In the genomic region with DNA sequence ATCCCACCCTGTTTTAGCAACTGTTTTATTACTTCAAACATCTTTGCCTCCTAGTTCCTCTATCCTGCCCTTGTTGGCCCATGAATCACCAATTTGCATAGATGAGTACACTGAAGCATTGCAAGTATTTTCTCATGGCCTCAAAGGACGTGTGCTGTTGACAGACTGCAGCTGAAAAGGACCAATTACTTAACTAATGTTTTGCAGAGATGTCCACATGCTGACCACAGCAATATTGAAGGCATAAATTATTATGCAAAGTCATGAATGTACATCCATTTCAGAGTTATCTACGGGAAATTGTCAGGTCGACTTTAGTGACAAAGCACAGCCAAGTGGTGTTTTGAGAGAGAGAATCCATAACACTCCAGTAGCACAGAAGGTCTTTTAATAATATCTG, we compare ENCODE assay signal across 16 cellular contexts.
DNase-seq lines count a peak whose midpoint lies in the region; TF ChIP-seq lines count a peak whose summit lies in the region.
"Had no signal": no experiment of that assay in that cellular context is flagged by ENCODE, and none has a peak within 500 bp of the region (broad histone marks: within the 10 kb centered on the region; RNA-seq: fewer than 3 reads in every experiment).

No MANE protein-coding gene starts in this region.

- H4K20me1 ChIP-seq in OCI-LY3 (ENCODE audit: insufficient read depth, low read length) (no peaks in the 10 kb centered on the region), fibroblast of lung (ENCODE audit: control insufficient read depth, extremely low read depth, insufficient read depth, low read length) (no peaks in the 10 kb centered on the region), smooth muscle cell (ENCODE audit: low read depth) (peaks cover 92% of the 10 kb centered on the region)

- H3K79me2 ChIP-seq in OCI-LY3 (ENCODE audit: low read length) = no peaks in the 10 kb centered on the region
- H3K79me2 ChIP-seq in fibroblast of lung (ENCODE audit: control insufficient read depth, insufficient read depth, low read length) = no peaks in the 10 kb centered on the region
- H3K79me2 ChIP-seq in smooth muscle cell (ENCODE audit: low read depth) = peaks cover 11% of the 10 kb centered on the region

- H3K4me2 ChIP-seq in OCI-LY3 (ENCODE audit: low read length) (peak overlapping the region; percentile 20; the same call in 1 of the 2 replicates), fibroblast of lung (ENCODE audit: extremely low read depth, insufficient read depth, low read length) (no peak overlapping the region), smooth muscle cell (peak overlapping the region; percentile 2)

- H3K9me3 ChIP-seq in OCI-LY3 (ENCODE audit: insufficient read depth, low read length) = no peaks in the 10 kb centered on the region
- no peaks in the 10 kb centered on the region for H3K9me3 ChIP-seq in fibroblast of lung (ENCODE audit: control insufficient read depth, insufficient read depth, low read depth, low read length)
- no peaks in the 10 kb centered on the region for H3K9me3 ChIP-seq in smooth muscle cell (replicated peaks; ENCODE audit: low read depth)
- no peaks in the 10 kb centered on the region for H3K9me3 ChIP-seq in BE2C
- H3K9me3 ChIP-seq: neutrophil had no signal

- no peaks in the 10 kb centered on the region for H3F3A ChIP-seq in smooth muscle cell (ENCODE audit: low read depth)

- H3K27ac ChIP-seq in OCI-LY3 (ENCODE audit: low read length) = no peak overlapping the region
- H3K27ac ChIP-seq in fibroblast of lung (ENCODE audit: insufficient read depth, low read length) = no peak overlapping the region
- H3K27ac ChIP-seq in smooth muscle cell (ENCODE audit: low read depth) = no peak overlapping the region
- H3K27ac ChIP-seq: 22Rv1, neutrophil had no signal

- H3K27me3 ChIP-seq in OCI-LY3 (ENCODE audit: low read depth, low read length) (peaks cover 4% of the 10 kb centered on the region; the same call in 1 of the 2 replicates), fibroblast of lung (ENCODE audit: control insufficient read depth, insufficient read depth, low read length) (no peaks in the 10 kb centered on the region), smooth muscle cell (ENCODE audit: low read depth) (no peaks in the 10 kb centered on the region), BE2C (no peaks in the 10 kb centered on the region)
- H3K27me3 ChIP-seq: dorsolateral prefrontal cortex, neutrophil had no signal

- H3K36me3 ChIP-seq in OCI-LY3 (replicated peaks; ENCODE audit: low read depth, low read length) = no peaks in the 10 kb centered on the region
- H3K36me3 ChIP-seq in fibroblast of lung (ENCODE audit: control insufficient read depth, insufficient read depth, low read length) = no peaks in the 10 kb centered on the region
- H3K36me3 ChIP-seq in smooth muscle cell (ENCODE audit: low read depth) = peaks cover 4% of the 10 kb centered on the region
- no peaks in the 10 kb centered on the region for H3K36me3 ChIP-seq in BE2C
- H3K36me3 ChIP-seq: neutrophil had no signal

- H3K9ac ChIP-seq in OCI-LY3 (ENCODE audit: low read length) (no peak overlapping the region), fibroblast of lung (ENCODE audit: insufficient read depth, low read length) (no peak overlapping the region), smooth muscle cell (ENCODE audit: low read depth) (no peak overlapping the region)

- DNase-seq in NCI-H748 (lab: John Stamatoyannopoulos, UW; ENCODE audit: unreplicated experiment) = peak; percentile 7
- DNase-seq in NCI-H748 treated with DMSO at 0.1 percent for 48 hours (lab: John Stamatoyannopoulos, UW) = no peak
- DNase-seq in fibroblast of lung (ENCODE audit: low read depth in 2 of 2) = peak; percentile 44 to 89
- DNase-seq in smooth muscle cell (lab: John Stamatoyannopoulos, UW; ENCODE audit: unreplicated experiment) = no peak
- no peak for DNase-seq in BE2C
- no peak for DNase-seq in activated naive CD4-positive, alpha-beta T cell treated with anti-CD3 and anti-CD28 coated beads, Interleukin-2, amount 50 U/mL, for 16 hours
- DNase-seq in dedifferentiated amniotic fluid mesenchymal stem cell (ENCODE audit: extremely low spot score) = no peak
- DNase-seq: activated CD8-positive, alpha-beta T cell treated with anti-CD3 and anti-CD28 coated beads, Interleukin-2, amount 10 ng/mL, durations not matched to agents 7 days and 5 days; aorta; dorsolateral prefrontal cortex; NCI-H1694; NCI-H524; stimulated activated CD4-positive, alpha-beta T cell treated with anti-CD3 and anti-CD28 coated beads, Interleukin-4, amount 100 ng/mL, for 4 hours had no signal

- no peak for TF ChIP-seq CTCF in OCI-LY3 (IDR thresholded peaks at IDR 0.05; ENCODE audit: low read depth, low read length)
- no peak for TF ChIP-seq CTCF in fibroblast of lung (conservative IDR thresholded peaks at IDR 0.05 in 1 of 2, IDR thresholded peaks at IDR 0.05 in 1 of 2; ENCODE audit: low read depth in 1 of 2, low read length in 2 of 2)
- TF ChIP-seq CTCF in smooth muscle cell (IDR thresholded peaks at IDR 0.05; ENCODE audit: borderline replicate concordance, insufficient read depth, poor library complexity, severe bottlenecking) = no peak
- TF ChIP-seq CTCF in BE2C (IDR thresholded peaks at IDR 0.05; ENCODE audit: low read depth, low read length) = no peak

- 50% methylated on average over 3 of the region's 3 CpGs for WGBS in smooth muscle cell (ENCODE audit: low lambda C conversion rate)

- H3K4me3 ChIP-seq in OCI-LY3 (ENCODE audit: low read length) = no peak overlapping the region
- no peak overlapping the region for H3K4me3 ChIP-seq in fibroblast of lung (replicated peaks in 1 of 4; ENCODE audit: control extremely low read depth in 1 of 4, insufficient read depth in 1 of 4, low read depth in 3 of 4, low read length in 4 of 4)
- H3K4me3 ChIP-seq in smooth muscle cell = no peak overlapping the region
- no peak overlapping the region for H3K4me3 ChIP-seq in BE2C (ENCODE audit: low read depth, low read length)

- 0 out of 2 replicates have a peak overlapping the region, but pooled peaks have one; percentile 5 for H2AFZ ChIP-seq in OCI-LY3 (ENCODE audit: low read depth, low read length)
- H2AFZ ChIP-seq in fibroblast of lung (ENCODE audit: low read length) = no peak overlapping the region
- H2AFZ ChIP-seq in smooth muscle cell (ENCODE audit: low read depth) = no peak overlapping the region

- H3K4me1 ChIP-seq in OCI-LY3 (ENCODE audit: low read length) = peaks cover 24% of the 10 kb centered on the region
- no peaks in the 10 kb centered on the region for H3K4me1 ChIP-seq in fibroblast of lung (ENCODE audit: control insufficient read depth, extremely low read depth, insufficient read depth, low read length)
- no peaks in the 10 kb centered on the region for H3K4me1 ChIP-seq in smooth muscle cell (ENCODE audit: low read depth)
- peaks cover 31% of the 10 kb centered on the region for H3K4me1 ChIP-seq in BE2C

Comparison
In these comparisons a context has a peak if more than half of its experiments do, and no peak if none do; other contexts are left out.
1. DNase-seq: peak in NCI-H748 (single experiment) and fibroblast of lung (2 of 2); none in NCI-H748 treated with DMSO at 0.1 percent for 48 hours (single experiment), smooth muscle cell (single experiment), BE2C (single experiment), activated naive CD4-positive, alpha-beta T cell treated with anti-CD3 and anti-CD28 coated beads, Interleukin-2, amount 50 U/mL, for 16 hours (single experiment) and dedifferentiated amniotic fluid mesenchymal stem cell (single experiment).